In the genomic region with DNA sequence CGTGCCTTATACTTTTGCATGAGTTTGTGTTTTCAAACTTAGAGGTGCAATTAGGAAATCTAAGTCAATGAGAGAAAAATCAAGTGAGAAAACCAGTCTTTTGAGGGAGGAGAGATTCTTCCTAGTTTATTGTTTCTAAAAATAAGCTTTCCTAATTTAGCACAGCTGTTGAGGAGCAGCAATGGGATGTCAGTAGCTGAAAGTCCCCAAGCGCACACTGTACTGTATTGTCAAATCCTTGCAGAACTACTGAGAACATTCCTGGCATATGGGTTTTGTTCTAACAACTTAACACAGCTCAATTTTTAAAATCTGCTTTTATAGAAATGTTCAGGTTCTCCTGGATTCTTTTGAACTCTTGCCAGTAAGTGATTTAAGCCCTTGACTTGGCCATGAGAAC, we compare ENCODE assay signal across 21 cellular contexts.
"Had no signal": no experiment of that assay in that cellular context is flagged by ENCODE, and none has a peak within 500 bp of the region (broad histone marks: within the 10 kb centered on the region; RNA-seq: fewer than 3 reads in every experiment).

No MANE protein-coding gene starts in this region.

- H3K4me3 Mint-ChIP-seq: activated naive CD4-positive, alpha-beta T cell treated with anti-CD3 and anti-CD28 coated beads, Interleukin-2, amount 10 ng/mL, durations not matched to agents 7 days and 5 days; activated naive CD8-positive, alpha-beta T cell treated with anti-CD3 and anti-CD28 coated beads, Interleukin-2, amount 50 U/mL, for 24 hours; activated T-cell treated with anti-CD3 and anti-CD28 coated beads, Interleukin-2, amount 50 U/mL, for 4 hours; dendritic cell treated with granulocyte-macrophage colony-stimulating factor and Interleukin-4, amounts not matched to agents 40 ng/mL and 50 ng/mL, for 4 days; nephron progenitor cell; stimulated activated effector memory CD8-positive, alpha-beta T cell treated with anti-CD3 and anti-CD28 coated beads, Interleukin-12 subunit alpha, Interleukin-12 subunit beta, amount 100 ng/mL, for 72 hours; T-cell; type B pancreatic cell had no signal

- DNase-seq: activated CD4-positive, alpha-beta T cell treated with anti-CD3 and anti-CD28 coated beads, Interleukin-2, amount 50 U/mL, for 1 hour; activated CD8-positive, alpha-beta memory T cell treated with anti-CD3 and anti-CD28 coated beads, Interleukin-2, amount 50 U/mL, for 4 hours; activated naive CD4-positive, alpha-beta T cell treated with anti-CD3 and anti-CD28 coated beads, Interleukin-2, amount 10 ng/mL, durations not matched to agents 7 days and 5 days; activated naive CD8-positive, alpha-beta T cell treated with anti-CD3 and anti-CD28 coated beads, Interleukin-2, amount 50 U/mL, for 24 hours; activated T-cell treated with anti-CD3 and anti-CD28 coated beads, Interleukin-2, amount 50 U/mL, for 4 hours; aorta; effector CD8-positive, alpha-beta T cell; lower lobe of right lung; nephron progenitor cell; occipital lobe; posterior cingulate gyrus; retina; small intestine; stimulated activated CD4-positive, alpha-beta T cell treated with anti-CD3 and anti-CD28 coated beads, Interleukin-4, amount 100 ng/mL, for 24 hours; stomach; T-cell; testis had no signal

- H3K9me3 ChIP-seq: esophagus muscularis mucosa, lower lobe of right lung, stomach, testis had no signal

- H3K27ac ChIP-seq: esophagus muscularis mucosa, lower lobe of right lung, stomach, testis had no signal

- H3K4me1 ChIP-seq: lower lobe of right lung, stomach, testis had no signal

- H3K4me3 ChIP-seq: esophagus muscularis mucosa, lower lobe of right lung, stomach, testis had no signal

- ATAC-seq: activated naive CD8-positive, alpha-beta T cell treated with anti-CD3 and anti-CD28 coated beads, Interleukin-2, amount 50 U/mL, for 24 hours; activated T-cell treated with anti-CD3 and anti-CD28 coated beads, Interleukin-2, amount 50 U/mL, for 4 hours; lower lobe of right lung; stimulated activated effector memory CD8-positive, alpha-beta T cell treated with anti-CD3 and anti-CD28 coated beads, Interleukin-12 subunit alpha, Interleukin-12 subunit beta, amount 100 ng/mL, for 72 hours; T-cell had no signal

- H3K27me3 ChIP-seq: esophagus muscularis mucosa, stomach, testis had no signal

- H3K27me3 Mint-ChIP-seq: activated naive CD4-positive, alpha-beta T cell treated with anti-CD3 and anti-CD28 coated beads, Interleukin-2, amount 10 ng/mL, durations not matched to agents 7 days and 5 days; activated naive CD8-positive, alpha-beta T cell treated with anti-CD3 and anti-CD28 coated beads, Interleukin-2, amount 50 U/mL, for 24 hours; dendritic cell treated with granulocyte-macrophage colony-stimulating factor and Interleukin-4, amounts not matched to agents 40 ng/mL and 50 ng/mL, for 4 days; T-cell; type B pancreatic cell had no signal

- H3K27ac Mint-ChIP-seq: activated naive CD4-positive, alpha-beta T cell treated with anti-CD3 and anti-CD28 coated beads, Interleukin-2, amount 10 ng/mL, durations not matched to agents 7 days and 5 days; activated naive CD8-positive, alpha-beta T cell treated with anti-CD3 and anti-CD28 coated beads, Interleukin-2, amount 50 U/mL, for 24 hours; dendritic cell treated with granulocyte-macrophage colony-stimulating factor and Interleukin-4, amounts not matched to agents 40 ng/mL and 50 ng/mL, for 4 days; stimulated activated effector memory CD8-positive, alpha-beta T cell treated with anti-CD3 and anti-CD28 coated beads, Interleukin-12 subunit alpha, Interleukin-12 subunit beta, amount 100 ng/mL, for 72 hours; T-cell; type B pancreatic cell had no signal

- H3K36me3 ChIP-seq: esophagus muscularis mucosa, lower lobe of right lung, stomach had no signal

- H3K4me1 Mint-ChIP-seq: activated naive CD4-positive, alpha-beta T cell treated with anti-CD3 and anti-CD28 coated beads, Interleukin-2, amount 10 ng/mL, durations not matched to agents 7 days and 5 days; activated naive CD8-positive, alpha-beta T cell treated with anti-CD3 and anti-CD28 coated beads, Interleukin-2, amount 50 U/mL, for 24 hours; stimulated activated effector memory CD8-positive, alpha-beta T cell treated with anti-CD3 and anti-CD28 coated beads, Interleukin-12 subunit alpha, Interleukin-12 subunit beta, amount 100 ng/mL, for 72 hours; T-cell had no signal

- H3K9me3 Mint-ChIP-seq: activated naive CD4-positive, alpha-beta T cell treated with anti-CD3 and anti-CD28 coated beads, Interleukin-2, amount 10 ng/mL, durations not matched to agents 7 days and 5 days; activated naive CD8-positive, alpha-beta T cell treated with anti-CD3 and anti-CD28 coated beads, Interleukin-2, amount 50 U/mL, for 24 hours; activated T-cell treated with anti-CD3 and anti-CD28 coated beads, Interleukin-2, amount 50 U/mL, for 4 hours; dendritic cell treated with granulocyte-macrophage colony-stimulating factor and Interleukin-4, amounts not matched to agents 40 ng/mL and 50 ng/mL, for 4 days; nephron progenitor cell; type B pancreatic cell had no signal

- H3K36me3 Mint-ChIP-seq: activated naive CD4-positive, alpha-beta T cell treated with anti-CD3 and anti-CD28 coated beads, Interleukin-2, amount 10 ng/mL, durations not matched to agents 7 days and 5 days; stimulated activated effector memory CD8-positive, alpha-beta T cell treated with anti-CD3 and anti-CD28 coated beads, Interleukin-12 subunit alpha, Interleukin-12 subunit beta, amount 100 ng/mL, for 72 hours; T-cell had no signal
